ENCODE assay signal across 17 cellular contexts in the genomic region with DNA sequence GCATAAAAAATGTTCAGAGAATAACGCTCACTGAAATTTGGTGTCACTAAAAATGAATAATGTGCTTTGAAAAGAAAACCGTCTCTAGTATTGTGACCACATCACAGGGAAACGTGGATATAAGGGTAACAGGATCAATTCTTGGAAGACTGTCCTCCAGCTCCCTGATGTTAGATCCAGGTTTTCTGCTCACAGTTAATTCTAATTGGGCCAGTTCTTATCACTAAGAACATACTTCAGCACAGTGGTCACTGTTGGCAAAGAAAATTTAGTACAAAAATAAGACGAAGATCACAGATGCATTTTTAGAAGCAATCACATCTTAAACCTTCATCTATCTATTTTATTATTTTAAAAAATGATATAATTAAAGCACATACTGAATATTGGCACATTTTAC. TPM values are rescaled to one million over a fixed set of nuclear protein-coding genes. Genes with fewer than 3 reads are reported as not detected.
DNase-seq lines count a peak whose midpoint lies in the region; FAIRE-seq and TF ChIP-seq lines count a peak whose summit lies in the region.
"Had no signal": no experiment of that assay in that cellular context is flagged by ENCODE, and none has a peak within 500 bp of the region (broad histone marks: within the 10 kb centered on the region; RNA-seq: fewer than 3 reads in every experiment).

No MANE protein-coding gene starts in this region.

- H3K9ac ChIP-seq in fibroblast of lung (ENCODE audit: insufficient read depth, low read length) = no peak overlapping the region

- H3K27ac ChIP-seq in fibroblast of lung (ENCODE audit: insufficient read depth, low read length) (no peak overlapping the region), right atrium auricular region (peak overlapping the region; percentile 70 to 77), tibial artery (peak overlapping the region; percentile 61 to 72)

- H3K9me3 ChIP-seq in fibroblast of lung (ENCODE audit: control insufficient read depth, insufficient read depth, low read depth, low read length) = no peaks in the 10 kb centered on the region
- no peaks in the 10 kb centered on the region for H3K9me3 ChIP-seq in right atrium auricular region
- no peaks in the 10 kb centered on the region for H3K9me3 ChIP-seq in tibial artery

- no peaks in the 10 kb centered on the region for H3K27me3 Mint-ChIP-seq in T-helper 2 cell treated with Interferon-gamma antibody and Interleukin-4, amounts not matched to agents 5 μg/mL and 100 μg/mL, for 36 hours (ENCODE audit: low read depth)

- H3K4me3 ChIP-seq in fibroblast of lung (replicated peaks in 1 of 4; ENCODE audit: control extremely low read depth in 1 of 4, insufficient read depth in 1 of 4, low read depth in 3 of 4, low read length in 4 of 4) (no peak overlapping the region), right atrium auricular region (no peak overlapping the region), tibial artery (no peak overlapping the region)

- H4K20me1 ChIP-seq in fibroblast of lung (ENCODE audit: control insufficient read depth, extremely low read depth, insufficient read depth, low read length) = no peaks in the 10 kb centered on the region

- H3K4me3 Mint-ChIP-seq in T-helper 2 cell treated with Interferon-gamma antibody and Interleukin-4, amounts not matched to agents 5 μg/mL and 100 μg/mL, for 36 hours = no peak overlapping the region

- H3K36me3 ChIP-seq in fibroblast of lung (ENCODE audit: control insufficient read depth, insufficient read depth, low read length) (no peaks in the 10 kb centered on the region), right atrium auricular region (no peaks in the 10 kb centered on the region), tibial artery (peaks cover 0 to 15% (median 9%) of the 10 kb centered on the region in 3 donors)

- no peaks in the 10 kb centered on the region for H3K79me2 ChIP-seq in fibroblast of lung (ENCODE audit: control insufficient read depth, insufficient read depth, low read length)

- FAIRE-seq in GM19239 (lab: Jason Lieb, UNC) (no peak), urothelium cell line (lab: Jason Lieb, UNC) (no peak)

- peaks cover 3% of the 10 kb centered on the region for H3K9me3 Mint-ChIP-seq in T-helper 2 cell treated with Interferon-gamma antibody and Interleukin-4, amounts not matched to agents 5 μg/mL and 100 μg/mL, for 36 hours

- TF ChIP-seq CTCF in fibroblast of lung (conservative IDR thresholded peaks at IDR 0.05 in 1 of 2, IDR thresholded peaks at IDR 0.05 in 1 of 2; ENCODE audit: low read depth in 1 of 2, low read length in 2 of 2) = no peak
- no peak for TF ChIP-seq CTCF in right atrium auricular region (IDR thresholded peaks at IDR 0.05)
- no peak for TF ChIP-seq CTCF in tibial artery (IDR thresholded peaks at IDR 0.05)

- H3K4me2 ChIP-seq in fibroblast of lung (ENCODE audit: extremely low read depth, insufficient read depth, low read length) = no peak overlapping the region

- DNase-seq in astrocyte of the hippocampus (ENCODE audit: low read depth, low spot score) = peak; percentile 52
- DNase-seq in fibroblast of lung (ENCODE audit: low read depth in 2 of 2) = peak; percentile 9 to 77
- DNase-seq in right atrium auricular region (ENCODE audit: low spot score) = no peak
- DNase-seq in tibial artery = no peak
- no peak for DNase-seq in GM19239 (ENCODE audit: insufficient read length, low spot score)
- no peak for DNase-seq in urothelium cell line (ENCODE audit: low spot score)
- DNase-seq in T-helper 2 cell treated with Interferon-gamma antibody and Interleukin-4, amounts not matched to agents 5 μg/mL and 100 μg/mL, for 36 hours (ENCODE audit: low spot score) = no peak
- DNase-seq: COR-L47, DMS153, EL, H7, Karpas-422, MM.1S, NCI-H1092 treated with DMSO at 0.1 percent for 48 hours, NCI-H2081 treated with DMSO at 0.1 percent for 48 hours, NCI-H510A treated with DMSO at 0.1 percent for 48 hours, SIG-M5 had no signal

- H3K27me3 ChIP-seq in fibroblast of lung (ENCODE audit: control insufficient read depth, insufficient read depth, low read length) (no peaks in the 10 kb centered on the region), right atrium auricular region (no peaks in the 10 kb centered on the region), tibial artery (no peaks in the 10 kb centered on the region)

- intact Hi-C loops in tibial artery (cut with DNase I; ENCODE audit: low total_unique reads) = no loop called here

- H3K27ac Mint-ChIP-seq in T-helper 2 cell treated with Interferon-gamma antibody and Interleukin-4, amounts not matched to agents 5 μg/mL and 100 μg/mL, for 36 hours = no peak overlapping the region

- H3K36me3 Mint-ChIP-seq in T-helper 2 cell treated with Interferon-gamma antibody and Interleukin-4, amounts not matched to agents 5 μg/mL and 100 μg/mL, for 36 hours (ENCODE audit: low read depth) = peaks cover 38% of the 10 kb centered on the region

- no peak overlapping the region for H2AFZ ChIP-seq in fibroblast of lung (ENCODE audit: low read length)

- no peaks in the 10 kb centered on the region for H3K4me1 Mint-ChIP-seq in T-helper 2 cell treated with Interferon-gamma antibody and Interleukin-4, amounts not matched to agents 5 μg/mL and 100 μg/mL, for 36 hours (ENCODE audit: low read depth)

- H3K4me1 ChIP-seq in fibroblast of lung (ENCODE audit: control insufficient read depth, extremely low read depth, insufficient read depth, low read length) = no peaks in the 10 kb centered on the region
- H3K4me1 ChIP-seq in right atrium auricular region = peaks cover 0 to 28% of the 10 kb centered on the region in 2 donors
- peaks cover 0 to 31% (median 10%) of the 10 kb centered on the region in 4 donors for H3K4me1 ChIP-seq in tibial artery

RNA-seq across cellular contexts. Expression of a gene that starts 57.0 kb away (rescaled TPM):
- total RNA-seq in fibroblast of lung (0.33 and 0.51 TPM in 2 replicates), right atrium auricular region (1 to 10 TPM in 1 of 2 donors, under 1 TPM in 1; 0.22 to 1.3 TPM)
- 0.15 and 0.42 TPM in 2 replicates for polyA plus RNA-seq in fibroblast of lung
- polyA plus RNA-seq in fibroblast of lung (2012) = 0.13 and 0.15 TPM in 2 replicates
- polyA minus RNA-seq in fibroblast of lung (ENCODE audit: low replicate concordance) = 0.44 and 5.9 TPM in 2 replicates
- total RNA-seq: H7 had no signal

Comparison
In these comparisons a context has a peak if more than half of its experiments do, and no peak if none do; other contexts are left out.
1. DNase-seq: peak in astrocyte of the hippocampus (single experiment) and fibroblast of lung (2 of 2); none in right atrium auricular region (single experiment), tibial artery (0 of 2), GM19239 (single experiment), urothelium cell line (single experiment) and T-helper 2 cell treated with Interferon-gamma antibody and Interleukin-4, amounts not matched to agents 5 μg/mL and 100 μg/mL, for 36 hours (single experiment).